ENCODE assay signal across 18 cellular contexts in the genomic region with DNA sequence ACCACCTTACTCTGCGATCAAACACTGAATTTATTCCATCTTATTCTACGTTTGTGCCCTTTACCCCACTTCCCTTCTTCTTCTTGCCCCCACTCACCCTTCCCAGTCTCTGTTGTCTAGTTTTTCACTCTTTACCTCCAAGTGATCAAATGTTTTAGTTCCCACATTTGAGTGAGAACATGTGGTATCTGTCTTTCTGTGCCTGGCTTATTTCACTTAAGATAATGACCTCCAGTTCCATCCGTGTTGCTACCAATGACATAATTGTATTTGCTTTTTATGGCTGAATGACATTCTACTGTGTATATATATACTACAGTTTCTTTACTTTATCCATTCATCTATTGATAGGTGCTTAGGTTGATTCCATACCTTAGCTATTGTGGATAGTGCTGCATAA.
"Had no signal": no experiment of that assay in that cellular context is flagged by ENCODE, and none has a peak within 500 bp of the region (broad histone marks: within the 10 kb centered on the region; RNA-seq: fewer than 3 reads in every experiment).

No MANE protein-coding gene starts in this region.

- DNase-seq: activated CD4-positive, alpha-beta memory T cell treated with anti-CD3 and anti-CD28 coated beads for 36 hours; activated CD4-positive, alpha-beta T cell treated with anti-CD3 and anti-CD28 coated beads for 4 hours; activated CD4-positive, CD25-positive, alpha-beta regulatory T cell; activated CD8-positive, alpha-beta memory T cell treated with anti-CD3 and anti-CD28 coated beads, Interleukin-2, amount 10 ng/mL, durations not matched to agents 7 days and 5 days; activated gamma-delta T cell treated with Interleukin-2 at 50 U/mL for 16 hours; activated T-cell treated with anti-CD3 and anti-CD28 coated beads for 4 hours; anterior cingulate cortex; caudate nucleus; effector CD4-positive, alpha-beta T cell; left ventricle myocardium superior; mammary epithelial cell; naive thymus-derived CD8-positive, alpha-beta T cell; posterior cingulate gyrus; sigmoid colon; stimulated activated CD4-positive, alpha-beta T cell treated with anti-CD3 and anti-CD28 coated beads, Interleukin-15, amount 100 ng/mL, for 24 hours; stimulated activated naive B cell treated with anti-CD40 and anti-IgM and Interleukin-4, amounts not matched to agents 10 μg/mL and 1 μg/mL and 100 μg/mL, for 72 hours; T1000; transverse colon had no signal
